23 cellular contexts compared by ENCODE assay signal in the genomic region with DNA sequence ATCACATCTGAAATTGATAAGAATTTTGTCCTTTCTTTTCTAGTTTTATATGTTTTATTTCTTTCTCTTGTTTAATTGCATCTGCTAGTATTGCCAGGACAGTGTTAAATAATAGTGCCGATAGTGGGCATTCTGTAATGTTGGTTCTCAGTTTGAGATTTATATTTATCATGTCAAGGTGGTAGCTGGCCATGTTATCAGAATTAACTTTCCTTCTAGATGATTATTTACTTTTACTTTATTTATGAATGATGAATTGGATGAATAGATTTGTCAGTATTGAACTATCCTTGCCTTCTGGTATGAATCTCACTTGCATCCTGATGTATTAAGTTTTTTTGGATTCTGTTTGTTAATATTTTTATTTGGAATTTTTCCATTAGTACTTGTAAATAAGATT. TPM values are rescaled to one million over a fixed set of nuclear protein-coding genes. Genes with fewer than 3 reads are reported as not detected.
DNase-seq lines count a peak whose midpoint lies in the region; ATAC-seq, FAIRE-seq and TF ChIP-seq lines count a peak whose summit lies in the region.
"Had no signal": no experiment of that assay in that cellular context is flagged by ENCODE, and none has a peak within 500 bp of the region (broad histone marks: within the 10 kb centered on the region; RNA-seq: fewer than 3 reads in every experiment).

No MANE protein-coding gene starts in this region.

- peaks cover 7% of the 10 kb centered on the region for H3K4me1 ChIP-seq in OCI-LY7 (ENCODE audit: insufficient read depth, low read length, poor library complexity, severe bottlenecking)
- no peaks in the 10 kb centered on the region for H3K4me1 ChIP-seq in pancreas
- H3K4me1 ChIP-seq: Caco-2 had no signal

- no peak overlapping the region for H3K4me2 ChIP-seq in OCI-LY7 (ENCODE audit: low read length)
- H3K4me2 ChIP-seq: BLaER1 had no signal

- H3K27ac ChIP-seq in OCI-LY7 (ENCODE audit: low read depth, low read length, poor library complexity, severe bottlenecking) (no peak overlapping the region), pancreas (no peak overlapping the region)
- H3K27ac ChIP-seq: 22Rv1, BLaER1, C4-2B had no signal

- H2AFZ ChIP-seq in OCI-LY7 (ENCODE audit: low read length) = no peak overlapping the region

- H3K4me1 Mint-ChIP-seq in activated T-cell treated with anti-CD3 and anti-CD28 coated beads, Interleukin-2, amount 50 U/mL, for 24 hours (ENCODE audit: low read depth) = peaks cover 11% of the 10 kb centered on the region

- H3K27me3 Mint-ChIP-seq in activated T-cell treated with anti-CD3 and anti-CD28 coated beads, Interleukin-2, amount 50 U/mL, for 24 hours = no peaks in the 10 kb centered on the region
- H3K27me3 Mint-ChIP-seq: B cell; CD4-positive, CD25-positive, alpha-beta regulatory T cell had no signal

- BruUV-seq in OCI-LY7 (replicated peaks; lab: Mats Ljungman, UMichigan) = no TSS peak

- H3K27me3 ChIP-seq in pancreas = no peaks in the 10 kb centered on the region
- H3K27me3 ChIP-seq: BLaER1 had no signal

- ATAC-seq in pancreas (no peak), HG02938 (IDR thresholded peaks at IDR 0.05; ENCODE audit: unreplicated experiment) (no peak)
- ATAC-seq: CD8-positive, alpha-beta T cell had no signal

- POLR2A ChIA-PET in OCI-LY7 (lab: Charles Lee) = interaction anchor here (0.7 to 1.5 kb wide), 5 partner anchors 9 to 353 kb away, joined by 3 to 7 read pairs (median 4); no protein-coding TSS in a partner anchor

- H3K79me2 ChIP-seq in OCI-LY7 (ENCODE audit: insufficient read depth, low read depth, low read length) = peaks cover 7% of the 10 kb centered on the region

- H3K9me2 ChIP-seq in OCI-LY7 (ENCODE audit: insufficient read depth, low read length) = no peaks in the 10 kb centered on the region

- intact Hi-C loops in OCI-LY7 (cut with micrococcal nuclease; ENCODE audit: unreplicated experiment) (no loop called here), pancreas (cut with DNase I) (no loop called here)

- H3K36me3 ChIP-seq in OCI-LY7 (ENCODE audit: insufficient read depth, low read length) = peaks cover 92% of the 10 kb centered on the region
- no peaks in the 10 kb centered on the region for H3K36me3 ChIP-seq in pancreas

- H3K9me3 ChIP-seq in OCI-LY7 (ENCODE audit: low read length) = peaks cover 28% of the 10 kb centered on the region
- no peaks in the 10 kb centered on the region for H3K9me3 ChIP-seq in pancreas
- H3K9me3 ChIP-seq: HAP-1 had no signal

- DNase-seq in DMS53 (lab: John Stamatoyannopoulos, UW) = peak; percentile 6
- no peak for DNase-seq in DMS53 treated with DMSO at 0.1 percent for 48 hours (lab: John Stamatoyannopoulos, UW; ENCODE audit: unreplicated experiment)
- DNase-seq in OCI-LY7 (ENCODE audit: low spot score) = peak; percentile 8
- no peak for DNase-seq in pancreas
- no peak for DNase-seq in activated T-cell treated with anti-CD3 and anti-CD28 coated beads, Interleukin-2, amount 50 U/mL, for 24 hours
- no peak for DNase-seq in NCI-H2081 treated with DMSO at 0.1 percent for 48 hours (lab: John Stamatoyannopoulos, UW)
- DNase-seq: Caco-2; CD4-positive, CD25-positive, alpha-beta regulatory T cell; CD8-positive, alpha-beta T cell; DMS153; DMS79 treated with DMSO at 0.1 percent for 48 hours; GF-D8; GOT3 had no signal

- peaks cover 7% of the 10 kb centered on the region for H3K9me3 Mint-ChIP-seq in activated T-cell treated with anti-CD3 and anti-CD28 coated beads, Interleukin-2, amount 50 U/mL, for 24 hours

- 100% methylated on average over 1 of the region's 1 CpG for WGBS in pancreas, 2 donors

- H3K4me3 Mint-ChIP-seq in activated T-cell treated with anti-CD3 and anti-CD28 coated beads, Interleukin-2, amount 50 U/mL, for 24 hours = no peak overlapping the region
- H3K4me3 Mint-ChIP-seq: B cell; CD4-positive, CD25-positive, alpha-beta regulatory T cell; CD8-positive, alpha-beta T cell had no signal

- peaks cover 87% of the 10 kb centered on the region for H3K36me3 Mint-ChIP-seq in activated T-cell treated with anti-CD3 and anti-CD28 coated beads, Interleukin-2, amount 50 U/mL, for 24 hours (ENCODE audit: low read depth)

- CTCF ChIA-PET in OCI-LY7 (lab: Charles Lee; ENCODE audit: unreplicated experiment) = no interaction called here

- H3K4me3 ChIP-seq in OCI-LY7 (ENCODE audit: low read depth, low read length, poor library complexity, severe bottlenecking) = no peak overlapping the region
- H3K4me3 ChIP-seq in pancreas = no peak overlapping the region
- H3K4me3 ChIP-seq: BLaER1, HAP-1 had no signal

- H3K27ac Mint-ChIP-seq in activated T-cell treated with anti-CD3 and anti-CD28 coated beads, Interleukin-2, amount 50 U/mL, for 24 hours = no peak overlapping the region
- H3K27ac Mint-ChIP-seq: B cell; CD4-positive, CD25-positive, alpha-beta regulatory T cell; CD8-positive, alpha-beta T cell had no signal

- H4K20me1 ChIP-seq in OCI-LY7 (ENCODE audit: insufficient read depth, low read length) = no peaks in the 10 kb centered on the region
- H4K20me1 ChIP-seq: BLaER1 had no signal

- FAIRE-seq in endometrium (lab: Jason Lieb, UNC) = peak; percentile 58
- FAIRE-seq in pancreas (lab: Jason Lieb, UNC) = peak; percentile 60
- FAIRE-seq: GM12891, GM18507, H54 had no signal

- no peak for TF ChIP-seq CTCF in OCI-LY7 (conservative IDR thresholded peaks at IDR 0.05; ENCODE audit: low read length)
- TF ChIP-seq CTCF in pancreas (IDR thresholded peaks at IDR 0.05) = no peak

RNA-seq across cellular contexts. Expression of a gene that starts 42.7 kb away (rescaled TPM):
- total RNA-seq in OCI-LY7 (2014; rRNA removed; shearing (Covaris generic)) = 42.6 and 46.8 TPM in 2 replicates
- 52.8 and 53.6 TPM in 2 replicates for total RNA-seq in OCI-LY7 (2022)
- total RNA-seq in pancreas = 10 to 100 TPM; 13.7 to 20.8 (median 16.5) TPM
- 10 to 100 TPM; 11.4 to 18.7 TPM for polyA plus RNA-seq in pancreas

RNA-seq across cellular contexts. Expression of a gene that starts 50.4 kb away (rescaled TPM):
- 50.0 and 62.6 TPM in 2 replicates for total RNA-seq in OCI-LY7 (2014; rRNA removed; shearing (Covaris generic))
- total RNA-seq in OCI-LY7 (2022) (84.5 and 88.6 TPM in 2 replicates), pancreas (10 to 100 TPM; 41.1 to 57.1 (median 45.7) TPM)
- polyA plus RNA-seq in pancreas = 10 to 100 TPM; 33.3 to 52.4 TPM

Comparison
In these comparisons a context has a peak if more than half of its experiments do, and no peak if none do; other contexts are left out.
1. DNase-seq: peak in DMS53 (single experiment) and OCI-LY7 (single experiment); none in DMS53 treated with DMSO at 0.1 percent for 48 hours (single experiment), pancreas (0 of 6), activated T-cell treated with anti-CD3 and anti-CD28 coated beads, Interleukin-2, amount 50 U/mL, for 24 hours (single experiment) and NCI-H2081 treated with DMSO at 0.1 percent for 48 hours (single experiment).